Comparison of ENCODE assay signal across 19 cellular contexts in genomic region chr16:89338863-89339262, GRCh38.
A peak's percentile ranks its signal among the peaks of the same experiment; 100 is the strongest.
DNase-seq lines count a peak whose midpoint lies in the region; ATAC-seq and TF ChIP-seq lines count a peak whose summit lies in the region.
"Had no signal": no experiment of that assay in that cellular context is flagged by ENCODE, and none has a peak within 500 bp of the region (broad histone marks: within the 10 kb centered on the region; RNA-seq: fewer than 3 reads in every experiment).

No MANE protein-coding gene starts in this region.

- DNase-seq in HCT116 (ENCODE audit: low read depth, low spot score) = no peak
- DNase-seq in naive thymus-derived CD4-positive, alpha-beta T cell = no peak
- no peak for DNase-seq in HK-2 (ENCODE audit: unreplicated experiment)
- DNase-seq: activated T-cell treated with anti-CD3 and anti-CD28 coated beads, Interleukin-2, amount 50 U/mL, for 48 hours; Karpas-422; NCI-H2081; NCI-H510A; right cardiac atrium; stimulated activated CD4-positive, alpha-beta T cell treated with anti-CD3 and anti-CD28 coated beads, Interleukin-15, amount 100 ng/mL, for 24 hours; T-cell had no signal

- BruUV-seq in HCT116 (replicated peaks; lab: Mats Ljungman, UMichigan) = no TSS peak

- H3K4me1 Mint-ChIP-seq in naive thymus-derived CD4-positive, alpha-beta T cell = peaks cover 46 to 85% (median 72%) of the 10 kb centered on the region in 7 donors

- H3K27me3 ChIP-seq in BLaER1 (no peaks in the 10 kb centered on the region), HCT116 (ENCODE audit: insufficient read depth, low read length) (no peaks in the 10 kb centered on the region)
- H3K27me3 ChIP-seq in naive thymus-derived CD4-positive, alpha-beta T cell (ENCODE audit: control insufficient read depth in 2 of 2, insufficient read depth in 2 of 2, low read length in 2 of 2) = no peaks in the 10 kb centered on the region
- H3K27me3 ChIP-seq: esophagus muscularis mucosa, left lung had no signal

- POLR2A ChIA-PET in HCT116 (lab: Charles Lee) = no interaction called here
- POLR2A ChIA-PET in naive thymus-derived CD4-positive, alpha-beta T cell (lab: Charles Lee) = interaction anchor here (0.6 to 0.9 kb wide), 3 partner anchors 13 to 161 kb away, joined by 3 read pairs; no protein-coding TSS in a partner anchor

- H3K4me2 ChIP-seq in BLaER1 (peak overlapping the region; percentile 97), HCT116 (ENCODE audit: low read length) (peak overlapping the region; percentile 21; the same call in 1 of the 2 replicates)

- H3K9ac ChIP-seq in BLaER1 = 0 out of 2 replicates have a peak overlapping the region, but pooled peaks have one; percentile 30
- 0 out of 2 replicates have a peak overlapping the region, but pooled peaks have one; percentile 9 for H3K9ac ChIP-seq in HCT116 (ENCODE audit: low read length)

- no peak for TF ChIP-seq RAD21 in HCT116 (IDR thresholded peaks at IDR 0.05; ENCODE audit: low read depth)

- H3K9me3 ChIP-seq in BLaER1 = no peaks in the 10 kb centered on the region
- no peaks in the 10 kb centered on the region for H3K9me3 ChIP-seq in HCT116 (ENCODE audit: control insufficient read depth in 1 of 2, insufficient read depth in 1 of 2, low read depth in 1 of 2, low read length in 2 of 2)
- no peaks in the 10 kb centered on the region for H3K9me3 ChIP-seq in naive thymus-derived CD4-positive, alpha-beta T cell (ENCODE audit: control insufficient read depth in 2 of 3, low read length in 3 of 3)
- H3K9me3 ChIP-seq: esophagus muscularis mucosa, left lung, thoracic aorta had no signal

- RAD21 ChIA-PET in HCT116 (lab: Charles Lee; ENCODE audit: low non-redundant PET in 1 of 2, low total read pairs in 2 of 2, uncharacterized antibody in 2 of 2, unreplicated experiment in 2 of 2) = no interaction called here

- H3K4me1 ChIP-seq in BLaER1 = peaks cover 100% of the 10 kb centered on the region
- H3K4me1 ChIP-seq in HCT116 (ENCODE audit: control insufficient read depth in 1 of 2, insufficient read depth in 2 of 2, low read length in 2 of 2) = peaks cover 31 to 48% of the 10 kb centered on the region in 2 experiments
- H3K4me1 ChIP-seq in naive thymus-derived CD4-positive, alpha-beta T cell (ENCODE audit: control insufficient read depth in 2 of 2, insufficient read depth in 2 of 2, low read length in 2 of 2) = peaks cover 26 to 42% of the 10 kb centered on the region in 2 donors

- no peaks in the 10 kb centered on the region for H3K27me3 Mint-ChIP-seq in naive thymus-derived CD4-positive, alpha-beta T cell
- H3K27me3 Mint-ChIP-seq: T-cell had no signal

- TF ChIP-seq POLR2A in HCT116 (IDR thresholded peaks at IDR 0.05; ENCODE audit: borderline replicate concordance, extremely low read depth, insufficient read depth, insufficient read length) = no peak

- H3K9me2 ChIP-seq in HCT116 (ENCODE audit: insufficient read depth) = no peaks in the 10 kb centered on the region

- peaks cover 20% of the 10 kb centered on the region for H3K36me3 ChIP-seq in BLaER1
- no peaks in the 10 kb centered on the region for H3K36me3 ChIP-seq in HCT116 (ENCODE audit: control insufficient read depth in 1 of 2, insufficient read depth in 2 of 2, low read length in 2 of 2)
- peaks cover 0 to 5% (median 0%) of the 10 kb centered on the region in 3 experiments for H3K36me3 ChIP-seq in naive thymus-derived CD4-positive, alpha-beta T cell (ENCODE audit: control insufficient read depth in 2 of 3, insufficient read depth in 3 of 3, low read length in 3 of 3)
- H3K36me3 ChIP-seq: esophagus muscularis mucosa, thoracic aorta had no signal

- peak overlapping the region in 7 of 9 donors; percentile 11 to 69 (median 22) for H3K27ac Mint-ChIP-seq in naive thymus-derived CD4-positive, alpha-beta T cell

- no peak for TF ChIP-seq CTCF in HCT116 (IDR thresholded peaks at IDR 0.05 in 2 of 3, conservative IDR thresholded peaks at IDR 0.05 in 1 of 3; ENCODE audit: borderline replicate concordance in 1 of 3, insufficient read depth in 1 of 3, low read depth in 2 of 3, low read length in 2 of 3)

- ATAC-seq in HCT116 = no peak
- no peak for ATAC-seq in naive thymus-derived CD4-positive, alpha-beta T cell
- no peak for ATAC-seq in GM18511 (IDR thresholded peaks at IDR 0.05; ENCODE audit: unreplicated experiment)
- ATAC-seq in HG02884 (IDR thresholded peaks at IDR 0.05; ENCODE audit: unreplicated experiment) = no peak
- ATAC-seq in HG03280 (IDR thresholded peaks at IDR 0.05; ENCODE audit: unreplicated experiment) = no peak
- ATAC-seq: left lung, right cardiac atrium, Right ventricle myocardium inferior, T-cell had no signal

- H3K36me3 Mint-ChIP-seq in naive thymus-derived CD4-positive, alpha-beta T cell = peaks cover 0 to 9% (median 0%) of the 10 kb centered on the region in 5 donors

- H2AFZ ChIP-seq in HCT116 (ENCODE audit: low read depth, low read length, poor library complexity, severe bottlenecking) = no peak overlapping the region

- no peak overlapping the region for H3K4me3 ChIP-seq in BLaER1
- no peak overlapping the region for H3K4me3 ChIP-seq in HCT116 (replicated peaks in 1 of 2; ENCODE audit: low read depth in 1 of 2, low read length in 2 of 2)
- H3K4me3 ChIP-seq in naive thymus-derived CD4-positive, alpha-beta T cell (ENCODE audit: low read length) = no peak overlapping the region
- H3K4me3 ChIP-seq: esophagus muscularis mucosa, left lung, thoracic aorta had no signal

- H4K20me1 ChIP-seq in BLaER1 (peaks cover 100% of the 10 kb centered on the region), HCT116 (ENCODE audit: insufficient read depth) (peaks cover 35% of the 10 kb centered on the region; the same call in 1 of the 2 replicates)

- CTCF ChIA-PET in HCT116 (lab: Charles Lee) = no interaction called here
- CTCF ChIA-PET in naive thymus-derived CD4-positive, alpha-beta T cell (lab: Charles Lee) = no interaction called here

- peak overlapping the region in 2 of 10 donors; percentile 6 to 16 for H3K4me3 Mint-ChIP-seq in naive thymus-derived CD4-positive, alpha-beta T cell
- H3K4me3 Mint-ChIP-seq: T-cell had no signal

- H3K27ac ChIP-seq in BLaER1 = no peak overlapping the region
- H3K27ac ChIP-seq in HCT116 (ENCODE audit: low read depth, low read length) = no peak overlapping the region
- H3K27ac ChIP-seq in angular gyrus (ENCODE audit: low read depth, low read length) = peak overlapping the region; percentile 61
- no peak overlapping the region for H3K27ac ChIP-seq in naive thymus-derived CD4-positive, alpha-beta T cell (ENCODE audit: low read depth, low read length)
- H3K27ac ChIP-seq: esophagus muscularis mucosa, left lung, thoracic aorta had no signal

- intact Hi-C loops in HCT116 (cut with micrococcal nuclease) = no loop called here
- intact Hi-C loops in naive thymus-derived CD4-positive, alpha-beta T cell (cut with micrococcal nuclease) = no loop called here

- peaks cover 0 to 3% (median 0%) of the 10 kb centered on the region in 11 donors for H3K9me3 Mint-ChIP-seq in naive thymus-derived CD4-positive, alpha-beta T cell
- H3K9me3 Mint-ChIP-seq: T-cell had no signal

- H3K79me2 ChIP-seq in HCT116 (ENCODE audit: insufficient read depth, low read length) = peaks cover 100% of the 10 kb centered on the region

TF ChIP-seq in HCT116, 20 proteins besides CTCF, POLR2A, EP300 and RAD21 (continues in another document):
- TF ChIP-seq EZH2 (IDR thresholded peaks at IDR 0.05) (no peak), POLR2AphosphoS5 (IDR thresholded peaks at IDR 0.05; ENCODE audit: low read depth, low read length) (no peak), ZNF274 (IDR thresholded peaks at IDR 0.05; ENCODE audit: low read depth, low read length) (no peak), JUND (IDR thresholded peaks at IDR 0.05) (no peak), SRF (IDR thresholded peaks at IDR 0.05; ENCODE audit: low read depth) (no peak), FOSL1 (IDR thresholded peaks at IDR 0.05; ENCODE audit: low read depth) (no peak), SIN3A (IDR thresholded peaks at IDR 0.05; ENCODE audit: low read depth) (no peak), ZBTB33 (IDR thresholded peaks at IDR 0.05; ENCODE audit: extremely low read depth, insufficient replicate concordance, low read length) (no peak), EZH2phosphoT487 (IDR thresholded peaks at IDR 0.05; ENCODE audit: borderline replicate concordance) (no peak)
